Comparison of ENCODE assay signal across 34 cellular contexts in genomic region chr10:126234630-126235029, GRCh38.
"Had no signal": no experiment of that assay in that cellular context is flagged by ENCODE, and none has a peak within 500 bp of the region (broad histone marks: within the 10 kb centered on the region; RNA-seq: fewer than 3 reads in every experiment).

No MANE protein-coding gene starts in this region.

- H3K36me3 ChIP-seq: ascending aorta, MG63, SJCRH30, WERI-Rb-1 had no signal

- H3K27me3 Mint-ChIP-seq: activated CD4-positive, alpha-beta memory T cell treated with anti-CD3 and anti-CD28 coated beads, Interleukin-2, amount 10 ng/mL, durations not matched to agents 7 days and 5 days; activated CD8-positive, alpha-beta memory T cell treated with anti-CD3 and anti-CD28 coated beads, Interleukin-2, amount 10 ng/mL, durations not matched to agents 7 days and 5 days; activated T-helper 17 cell treated with anti-CD3 and anti-CD28 coated beads, Interleukin-2, amount 50 U/mL, for 72 hours had no signal

- H3K4me1 Mint-ChIP-seq: activated CD4-positive, alpha-beta memory T cell treated with anti-CD3 and anti-CD28 coated beads, Interleukin-2, amount 10 ng/mL, durations not matched to agents 7 days and 5 days; activated CD8-positive, alpha-beta memory T cell treated with anti-CD3 and anti-CD28 coated beads, Interleukin-2, amount 10 ng/mL, durations not matched to agents 7 days and 5 days; activated naive CD8-positive, alpha-beta T cell treated with anti-CD3 and anti-CD28 coated beads for 36 hours; activated T-helper 17 cell treated with anti-CD3 and anti-CD28 coated beads, Interleukin-2, amount 50 U/mL, for 72 hours had no signal

- ATAC-seq: activated CD8-positive, alpha-beta memory T cell treated with anti-CD3 and anti-CD28 coated beads, Interleukin-2, amount 10 ng/mL, durations not matched to agents 7 days and 5 days; activated T-helper 17 cell treated with anti-CD3 and anti-CD28 coated beads, Interleukin-2, amount 50 U/mL, for 72 hours; body of pancreas had no signal

- H3K27ac ChIP-seq: ascending aorta, body of pancreas, SJCRH30, SK-N-MC, WERI-Rb-1 had no signal

- H3K36me3 Mint-ChIP-seq: activated CD8-positive, alpha-beta memory T cell treated with anti-CD3 and anti-CD28 coated beads, Interleukin-2, amount 10 ng/mL, durations not matched to agents 7 days and 5 days; activated naive CD8-positive, alpha-beta T cell treated with anti-CD3 and anti-CD28 coated beads for 36 hours had no signal

- H3K9me3 ChIP-seq: ascending aorta, body of pancreas, MG63, SJCRH30 had no signal

- H3K4me3 Mint-ChIP-seq: activated CD4-positive, alpha-beta memory T cell treated with anti-CD3 and anti-CD28 coated beads, Interleukin-2, amount 10 ng/mL, durations not matched to agents 7 days and 5 days; activated CD8-positive, alpha-beta memory T cell treated with anti-CD3 and anti-CD28 coated beads, Interleukin-2, amount 10 ng/mL, durations not matched to agents 7 days and 5 days; activated naive CD8-positive, alpha-beta T cell treated with anti-CD3 and anti-CD28 coated beads for 36 hours; activated T-helper 17 cell treated with anti-CD3 and anti-CD28 coated beads, Interleukin-2, amount 50 U/mL, for 72 hours had no signal

- DNase-seq: activated CD4-positive, alpha-beta memory T cell treated with anti-CD3 and anti-CD28 coated beads, Interleukin-2, amount 10 ng/mL, durations not matched to agents 7 days and 5 days; activated CD4-positive, alpha-beta T cell treated with anti-CD3 and anti-CD28 coated beads for 1 hour; activated CD4-positive, alpha-beta T cell treated with anti-CD3 and anti-CD28 coated beads for 48 hours; activated CD4-positive, CD25-positive, alpha-beta regulatory T cell; activated CD8-positive, alpha-beta memory T cell treated with anti-CD3 and anti-CD28 coated beads for 24 hours; activated CD8-positive, alpha-beta memory T cell treated with anti-CD3 and anti-CD28 coated beads, Interleukin-2, amount 10 ng/mL, durations not matched to agents 7 days and 5 days; activated CD8-positive, alpha-beta memory T cell treated with anti-CD3 and anti-CD28 coated beads, Interleukin-2, amount 50 U/mL, for 48 hours; activated effector memory CD4-positive, alpha-beta T cell treated with anti-CD3 and anti-CD28 coated beads, Interleukin-2, amount 50 U/mL, for 16 hours; activated naive CD4-positive, alpha-beta T cell; activated naive CD4-positive, alpha-beta T cell treated with anti-CD3 and anti-CD28 coated beads, Interleukin-2, amount 50 U/mL, for 16 hours; activated naive CD8-positive, alpha-beta T cell treated with anti-CD3 and anti-CD28 coated beads for 36 hours; activated T-cell treated with anti-CD3 and anti-CD28 coated beads, Interleukin-2, amount 50 U/mL, for 48 hours; amniotic stem cell; body of pancreas; central memory CD4-positive, alpha-beta T cell; Kasumi-1; KG1; MG63; NCI-H1048; NCI-H1105 treated with DMSO at 0.1 percent for 48 hours; NCI-H1436; NCI-H1694; NCI-H1930; NCI-H2081 treated with DMSO at 0.1 percent for 48 hours; NCI-H226; NCI-H524 treated with DMSO at 0.1 percent for 48 hours; NK-92 treated with Interleukin-12 subunit alpha and Interleukin-12 subunit beta, amount 100 ng/mL, for 24 hours; Right ventricle myocardium superior; SJCRH30; T1000; WERI-Rb-1 had no signal

- H3K4me1 ChIP-seq: ascending aorta, body of pancreas, SJCRH30 had no signal

- H3K4me3 ChIP-seq: ascending aorta, body of pancreas, MG63, SJCRH30, SK-N-MC had no signal

- H3K27ac Mint-ChIP-seq: activated CD4-positive, alpha-beta memory T cell treated with anti-CD3 and anti-CD28 coated beads, Interleukin-2, amount 10 ng/mL, durations not matched to agents 7 days and 5 days; activated CD8-positive, alpha-beta memory T cell treated with anti-CD3 and anti-CD28 coated beads, Interleukin-2, amount 10 ng/mL, durations not matched to agents 7 days and 5 days; activated naive CD8-positive, alpha-beta T cell treated with anti-CD3 and anti-CD28 coated beads for 36 hours; activated T-helper 17 cell treated with anti-CD3 and anti-CD28 coated beads, Interleukin-2, amount 50 U/mL, for 72 hours had no signal

- H3K27me3 ChIP-seq: ascending aorta, body of pancreas, MG63, SJCRH30 had no signal
